ENCODE assay signal across 27 cellular contexts in the genomic region with DNA sequence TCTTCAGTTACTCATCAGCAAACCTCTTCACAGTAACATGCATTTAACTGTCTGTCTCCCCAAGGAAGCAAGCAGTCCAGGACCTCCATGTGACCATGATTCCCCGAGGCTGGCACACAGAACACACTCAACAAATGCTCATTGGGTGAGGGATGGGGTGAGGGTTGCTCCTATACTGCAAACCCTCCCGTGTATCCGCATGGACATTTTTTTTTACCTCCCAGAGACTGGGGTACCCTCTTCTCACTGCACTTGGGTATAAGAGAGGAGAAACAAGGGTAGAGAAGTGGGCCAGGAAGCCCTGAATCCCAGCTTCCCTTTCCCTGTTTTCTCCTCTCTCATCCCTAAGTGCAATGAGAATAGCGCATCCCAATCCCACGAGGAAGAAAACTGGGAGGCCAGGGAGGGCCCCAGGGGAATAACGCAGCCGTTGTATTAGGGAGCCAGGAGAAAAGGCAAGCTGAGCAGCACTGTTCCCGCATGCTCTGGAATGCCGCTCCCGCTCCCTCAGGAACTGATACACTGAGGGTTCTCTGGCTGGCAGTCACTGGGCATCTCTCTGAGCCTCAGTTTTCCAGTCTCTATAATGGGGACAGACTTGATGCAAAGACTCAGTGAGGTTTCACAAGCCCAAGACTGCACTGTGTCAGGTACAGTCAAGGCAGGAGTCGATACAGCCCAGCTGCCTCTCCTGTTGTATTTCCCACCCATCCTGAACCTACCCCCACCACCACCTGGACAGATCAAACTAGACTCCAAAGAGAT.
"Had no signal": no experiment of that assay in that cellular context is flagged by ENCODE, and none has a peak within 500 bp of the region (broad histone marks: within the 10 kb centered on the region; RNA-seq: fewer than 3 reads in every experiment).

No MANE protein-coding gene starts in this region.

- DNase-seq: dermis blood vessel endothelial cell; effector memory CD4-positive, alpha-beta T cell; foreskin keratinocyte; kidney; mesenchymal stem cell; naive B cell; occipital lobe; ovary; right cardiac atrium; spleen; stimulated activated CD4-positive, alpha-beta T cell treated with anti-CD3 and anti-CD28 coated beads, Interleukin-4, amount 100 ng/mL, for 4 hours; upper lobe of left lung had no signal

- FAIRE-seq: endothelial cell of umbilical vein, kidney, urothelium cell line had no signal

- H3K79me2 ChIP-seq: hepatocyte had no signal

- H3K4me3 ChIP-seq: coronary artery, esophagus muscularis mucosa, gastroesophageal sphincter, heart left ventricle, hepatocyte, left lung, mucosa of descending colon, ovary, psoas muscle, skin epidermis, spleen, thoracic aorta, tibial nerve, upper lobe of left lung had no signal

- H3K27ac ChIP-seq: coronary artery, esophagus muscularis mucosa, foreskin keratinocyte, gastroesophageal sphincter, heart left ventricle, hepatocyte, left lung, ovary, psoas muscle, skin epidermis, spleen, thoracic aorta, tibial nerve, upper lobe of left lung had no signal

- H3K27me3 ChIP-seq: esophagus muscularis mucosa, foreskin keratinocyte, gastroesophageal sphincter, hepatocyte, left lung, ovary, tibial nerve, upper lobe of left lung had no signal

- H3K4me2 ChIP-seq: hepatocyte had no signal

- H2AFZ ChIP-seq: hepatocyte had no signal

- ATAC-seq: foreskin keratinocyte; gastroesophageal sphincter; heart left ventricle; left lung; mucosa of descending colon; natural killer cell treated with Interleukin-12 subunit alpha and Interleukin-12 subunit beta and Interleukin-15 and Interleukin-18, amount 100 ng/mL, for 72 hours; psoas muscle; right cardiac atrium; stimulated activated memory B cell treated with anti-CD40 and anti-IgM and Interleukin-4, amounts not matched to agents 10 μg/mL and 1 μg/mL and 100 μg/mL, for 72 hours had no signal

- H3K36me3 ChIP-seq: esophagus muscularis mucosa, gastroesophageal sphincter, heart left ventricle, left lung, ovary, spleen, thoracic aorta, tibial nerve, upper lobe of left lung had no signal

- H3K4me1 ChIP-seq: esophagus muscularis mucosa, foreskin keratinocyte, gastroesophageal sphincter, left lung, psoas muscle had no signal

- H3K9me3 ChIP-seq: esophagus muscularis mucosa, gastroesophageal sphincter, heart left ventricle, left lung, mucosa of descending colon, ovary, psoas muscle, thoracic aorta, tibial nerve, upper lobe of left lung had no signal
